ENCODE assay signal across 1 cellular context in genomic region chr7:73905360-73905759, GRCh38.
TF ChIP-seq lines count a peak whose summit lies in the region.

No MANE protein-coding gene starts in this region.

TF ChIP-seq in H1, 55 proteins besides CTCF, POLR2A, EP300 and RAD21 (continued from another document):
- TF ChIP-seq CHD7 (IDR thresholded peaks at IDR 0.05; ENCODE audit: insufficient replicate concordance, low read length): no peak
- TF ChIP-seq GABPA (IDR thresholded peaks at IDR 0.05; ENCODE audit: borderline replicate concordance, insufficient read depth, low read length): no peak
- no peak for TF ChIP-seq E2F6 (IDR thresholded peaks at IDR 0.05)
- TF ChIP-seq TBP (IDR thresholded peaks at IDR 0.05; ENCODE audit: low read depth, low read length): no peak
- no peak for TF ChIP-seq TAF1 (IDR thresholded peaks at IDR 0.05; ENCODE audit: low read depth, low read length)
- TF ChIP-seq HDAC2 (IDR thresholded peaks at IDR 0.05; ENCODE audit: borderline replicate concordance in 1 of 2, low read depth in 2 of 2, low read length in 2 of 2): no peak
- no peak for TF ChIP-seq JUN (IDR thresholded peaks at IDR 0.05; ENCODE audit: low read depth, low read length)
- TF ChIP-seq CBX8 (IDR thresholded peaks at IDR 0.05; ENCODE audit: borderline replicate concordance, low read depth, low read length): no peak
- no peak for TF ChIP-seq KDM5A (IDR thresholded peaks at IDR 0.05; ENCODE audit: low read length)
- no peak for TF ChIP-seq PHF8 (conservative IDR thresholded peaks at IDR 0.05; ENCODE audit: low read depth, low read length)
